In genomic region chr14:103684471-103684870, GRCh38 we compare ENCODE assay signal across 23 cellular contexts.
"Had no signal": no experiment of that assay in that cellular context is flagged by ENCODE, and none has a peak within 500 bp of the region (broad histone marks: within the 10 kb centered on the region; RNA-seq: fewer than 3 reads in every experiment).

No MANE protein-coding gene starts in this region.

- H3K4me1 Mint-ChIP-seq: activated T-helper 17 cell treated with anti-CD3 and anti-CD28 coated beads, Interleukin-2, amount 50 U/mL, for 72 hours had no signal

- H3K27me3 Mint-ChIP-seq: activated CD8-positive, alpha-beta T cell treated with anti-CD3 and anti-CD28 coated beads for 36 hours; activated T-helper 17 cell treated with anti-CD3 and anti-CD28 coated beads, Interleukin-2, amount 50 U/mL, for 72 hours; progenitor cell of endocrine pancreas; stimulated activated naive CD8-positive, alpha-beta T cell treated with anti-CD3 and anti-CD28 coated beads, Interleukin-15, amount 100 ng/mL, for 72 hours; type B pancreatic cell had no signal

- H3K27ac Mint-ChIP-seq: activated CD8-positive, alpha-beta T cell treated with anti-CD3 and anti-CD28 coated beads for 36 hours; activated T-helper 17 cell treated with anti-CD3 and anti-CD28 coated beads, Interleukin-2, amount 50 U/mL, for 72 hours; nephron; progenitor cell of endocrine pancreas; type B pancreatic cell had no signal

- H3K4me3 Mint-ChIP-seq: activated CD8-positive, alpha-beta T cell treated with anti-CD3 and anti-CD28 coated beads for 36 hours; activated T-helper 17 cell treated with anti-CD3 and anti-CD28 coated beads, Interleukin-2, amount 50 U/mL, for 72 hours; nephron; stimulated activated naive CD8-positive, alpha-beta T cell treated with anti-CD3 and anti-CD28 coated beads, Interleukin-15, amount 100 ng/mL, for 72 hours; type B pancreatic cell had no signal

- FAIRE-seq: islet of Langerhans, small intestine had no signal

- H3K9me3 ChIP-seq: lower lobe of right lung had no signal

- H3K27me3 ChIP-seq: brain microvascular endothelial cell, hepatocyte had no signal

- ATAC-seq: activated CD8-positive, alpha-beta T cell treated with anti-CD3 and anti-CD28 coated beads for 36 hours; activated T-helper 17 cell treated with anti-CD3 and anti-CD28 coated beads, Interleukin-2, amount 50 U/mL, for 72 hours; esophagus mucosa; lower lobe of right lung; stimulated activated naive CD8-positive, alpha-beta T cell treated with anti-CD3 and anti-CD28 coated beads, Interleukin-15, amount 100 ng/mL, for 72 hours had no signal

- DNase-seq: activated CD4-positive, alpha-beta T cell treated with anti-CD3 and anti-CD28 coated beads for 48 hours; activated CD4-positive, CD25-positive, alpha-beta regulatory T cell; activated CD8-positive, alpha-beta T cell treated with anti-CD3 and anti-CD28 coated beads for 36 hours; activated naive CD4-positive, alpha-beta T cell; activated T-cell treated with anti-CD3 and anti-CD28 coated beads, Interleukin-2, amount 50 U/mL, for 1 hour; brain microvascular endothelial cell; cortex of kidney; effector CD4-positive, alpha-beta T cell; left cardiac atrium; lower lobe of right lung; occipital lobe; small intestine; stimulated activated CD4-positive, alpha-beta T cell treated with anti-CD3 and anti-CD28 coated beads, Interleukin-15, amount 100 ng/mL, for 24 hours; stimulated activated CD4-positive, alpha-beta T cell treated with anti-CD3 and anti-CD28 coated beads, Interleukin-2, amount 100 ng/mL, for 48 hours; stimulated activated naive CD8-positive, alpha-beta T cell treated with anti-CD3 and anti-CD28 coated beads, Interleukin-15, amount 100 ng/mL, for 72 hours; T1000 had no signal

- H3K4me3 ChIP-seq: hepatocyte, lower lobe of right lung had no signal

- H3K9me3 Mint-ChIP-seq: activated CD8-positive, alpha-beta T cell treated with anti-CD3 and anti-CD28 coated beads for 36 hours; activated T-helper 17 cell treated with anti-CD3 and anti-CD28 coated beads, Interleukin-2, amount 50 U/mL, for 72 hours; nephron; stimulated activated naive CD8-positive, alpha-beta T cell treated with anti-CD3 and anti-CD28 coated beads, Interleukin-15, amount 100 ng/mL, for 72 hours; type B pancreatic cell had no signal

- H3K27ac ChIP-seq: brain microvascular endothelial cell, hepatocyte, lower lobe of right lung had no signal
